In the genomic region with DNA sequence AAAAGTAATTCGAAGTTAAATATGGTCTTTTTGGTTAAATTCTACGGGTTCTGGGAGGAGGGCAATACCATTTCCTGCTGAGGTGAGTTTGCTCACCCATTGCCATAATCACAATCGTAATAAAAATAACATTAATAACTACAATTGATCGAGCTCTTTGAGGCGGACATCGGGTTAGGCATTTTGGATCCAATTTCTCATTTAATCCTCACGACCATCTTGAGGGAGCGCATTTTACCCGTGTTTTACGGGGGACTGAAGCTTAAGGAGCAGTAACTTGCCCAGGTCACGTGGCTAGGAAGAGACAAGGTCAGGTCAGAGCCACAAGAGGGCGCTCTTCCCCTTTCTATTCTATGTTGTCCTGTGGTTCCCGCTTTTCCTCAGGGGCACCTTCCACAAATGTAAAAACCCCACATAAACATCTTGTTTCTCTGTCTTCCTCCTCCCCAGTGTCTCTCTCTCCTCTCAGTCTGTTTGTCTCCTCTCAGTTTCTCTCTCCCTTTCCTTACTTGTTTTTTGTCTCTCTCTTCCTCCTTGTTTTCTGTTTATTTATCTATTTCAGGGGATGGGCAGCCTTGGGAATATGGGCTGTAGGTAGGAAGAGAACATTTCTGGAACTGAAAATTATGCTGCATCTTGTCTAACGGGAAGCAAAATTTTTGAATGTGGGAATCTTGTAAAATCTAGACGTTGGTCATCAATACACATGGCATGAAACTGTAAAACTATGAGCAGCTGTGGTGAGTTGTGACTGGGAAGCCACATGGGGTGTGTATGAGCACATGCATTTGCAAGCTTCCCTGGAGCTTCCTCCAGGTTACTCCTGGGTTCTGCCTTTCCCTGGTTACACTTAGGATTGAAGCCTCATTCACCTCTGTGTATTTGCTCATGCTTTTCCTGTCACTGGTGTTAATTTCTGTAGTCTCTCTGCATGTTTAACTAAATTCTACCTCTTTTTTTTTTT, we compare ENCODE assay signal across 8 cellular contexts.
DNase-seq lines count a peak whose midpoint lies in the region; ATAC-seq and TF ChIP-seq lines count a peak whose summit lies in the region.

No MANE protein-coding gene starts in this region.

- WGBS in adrenal gland, 4 donors = 2 to 4% (median 3%) methylated on average over 15 of the region's 15 CpGs
- 5% methylated on average over 15 of the region's 15 CpGs for WGBS in prostate gland
- 3% methylated on average over 15 of the region's 15 CpGs for WGBS in urinary bladder

- peak; percentile 89 for ATAC-seq in HG02759 (IDR thresholded peaks at IDR 0.05; ENCODE audit: unreplicated experiment)

- peak overlapping the region in 2 of 4 donors; percentile 33 to 49 for H3K4me3 ChIP-seq in adrenal gland
- peak overlapping the region; percentile 65 for H3K4me3 ChIP-seq in left ventricle myocardium inferior
- peak overlapping the region; percentile 26 to 36 for H3K4me3 ChIP-seq in prostate gland
- H3K4me3 ChIP-seq in urinary bladder (ENCODE audit: low read depth, low read length) = peak overlapping the region; percentile 42

- DNase-seq in NCI-H1105 (lab: John Stamatoyannopoulos, UW) (peak; percentile 61), SW480 (ENCODE audit: low spot score) (peak; percentile 75), adrenal gland (peak; percentile 60 to 92 (median 80)), left ventricle myocardium inferior (peak; percentile 51), prostate gland (ENCODE audit: low spot score) (peak; percentile 82)

- TF ChIP-seq POLR2A in adrenal gland (IDR thresholded peaks at IDR 0.05) (no peak), prostate gland (IDR thresholded peaks at IDR 0.05) (no peak)

- H3K27me3 ChIP-seq in adrenal gland (peaks cover 5% of the 10 kb centered on the region), left ventricle myocardium inferior (ENCODE audit: low read depth) (peaks cover 7% of the 10 kb centered on the region), prostate gland (replicated peaks; ENCODE audit: insufficient read depth) (no peaks in the 10 kb centered on the region)

- intact Hi-C loops in adrenal gland (cut with DNase I) (no loop called here), left ventricle myocardium inferior (cut with micrococcal nuclease) (no loop called here), prostate gland (cut with DNase I) (no loop called here)

- H3K4me1 ChIP-seq in adrenal gland (replicated peaks in 1 of 2) (peaks cover 0 to 13% of the 10 kb centered on the region in 2 donors), left ventricle myocardium inferior (peaks cover 15% of the 10 kb centered on the region), prostate gland (replicated peaks) (no peaks in the 10 kb centered on the region), urinary bladder (ENCODE audit: insufficient read depth) (no peaks in the 10 kb centered on the region)

- H3K36me3 ChIP-seq in adrenal gland (replicated peaks in 1 of 2) = no peaks in the 10 kb centered on the region
- H3K36me3 ChIP-seq in left ventricle myocardium inferior = no peaks in the 10 kb centered on the region
- H3K36me3 ChIP-seq in prostate gland = no peaks in the 10 kb centered on the region
- no peaks in the 10 kb centered on the region for H3K36me3 ChIP-seq in urinary bladder (ENCODE audit: insufficient read depth)

- no peak overlapping the region for H3K27ac ChIP-seq in adrenal gland
- no peak overlapping the region for H3K27ac ChIP-seq in left ventricle myocardium inferior (replicated peaks)
- H3K27ac ChIP-seq in prostate gland = no peak overlapping the region
- no peak overlapping the region for H3K27ac ChIP-seq in urinary bladder (ENCODE audit: low read depth)

- TF ChIP-seq CTCF in GM12872 (IDR thresholded peaks at IDR 0.05; ENCODE audit: insufficient read depth, low read depth, low read length) = peak; percentile 89
- TF ChIP-seq CTCF in adrenal gland (IDR thresholded peaks at IDR 0.05) = peak; percentile 74 to 94 (median 86)
- TF ChIP-seq CTCF in left ventricle myocardium inferior (IDR thresholded peaks at IDR 0.05; ENCODE audit: borderline replicate concordance) = peak; percentile 95
- peak; percentile 84 to 94 (median 89) for TF ChIP-seq CTCF in prostate gland (IDR thresholded peaks at IDR 0.05)

- no peaks in the 10 kb centered on the region for H3K9me3 ChIP-seq in adrenal gland (replicated peaks in 1 of 3)
- no peaks in the 10 kb centered on the region for H3K9me3 ChIP-seq in left ventricle myocardium inferior (replicated peaks)
- H3K9me3 ChIP-seq in prostate gland = no peaks in the 10 kb centered on the region
